Comparison of ENCODE assay signal across 1 cellular context in genomic region chr2:86868895-86869468, GRCh38. TPM values are rescaled to one million over a fixed set of nuclear protein-coding genes. Genes with fewer than 3 reads are reported as not detected.
"Had no signal": no experiment of that assay in that cellular context is flagged by ENCODE, and none has a peak within 500 bp of the region (broad histone marks: within the 10 kb centered on the region; RNA-seq: fewer than 3 reads in every experiment).

No MANE protein-coding gene starts in this region.

RNA-seq across cellular contexts. Expression of gene CD8B, which starts 7.3 kb away (rescaled TPM):
- total RNA-seq: urinary bladder had no signal
